ENCODE assay signal across 8 cellular contexts in genomic region chr1:154937051-154937987, GRCh38. TPM values are rescaled to one million over a fixed set of nuclear protein-coding genes. Genes with fewer than 3 reads are reported as not detected.
DNase-seq lines count a peak whose midpoint lies in the region; ATAC-seq, FAIRE-seq and TF ChIP-seq lines count a peak whose summit lies in the region.

No MANE protein-coding gene starts in this region.

- FAIRE-seq in RCC 7860 (lab: Jason Lieb, UNC) = no peak

- H3K9me2 ChIP-seq in GM23248 (ENCODE audit: insufficient read depth) = no peaks in the 10 kb centered on the region
- no peaks in the 10 kb centered on the region for H3K9me2 ChIP-seq in neural cell (ENCODE audit: insufficient read depth, low read length)

- ATAC-seq in activated T-helper 17 cell treated with anti-CD3 and anti-CD28 coated beads, Interleukin-2, amount 50 U/mL, for 72 hours (replicated peaks) = peak; percentile 75

- H3K4me2 ChIP-seq in GM23248 (ENCODE audit: unreplicated experiment) = peak overlapping the region; percentile 95
- peak overlapping the region; percentile 83 for H3K4me2 ChIP-seq in neural cell (ENCODE audit: low read length)

- H3K27me3 ChIP-seq in GM23248 (replicated peaks; ENCODE audit: insufficient read depth) (no peaks in the 10 kb centered on the region), neural cell (ENCODE audit: insufficient read depth, low read depth, low read length) (no peaks in the 10 kb centered on the region), stomach (no peaks in the 10 kb centered on the region)

- DNase-seq in EL (peak; percentile 94), GM23248 (peak; percentile 97), Kasumi-1 (lab: John Stamatoyannopoulos, UW) (peak; percentile 92 to 93), RCC 7860 (ENCODE audit: low spot score) (peak; percentile 79), fibroblast of the conjunctiva (ENCODE audit: low read depth) (peak; percentile 91), stomach (peak; percentile 91)

- WGBS in GM23248 (ENCODE audit: low coverage in 1 of 2, low lambda C conversion rate in 2 of 2, missing lambda C conversion rate in 2 of 2), 2 experiments = 2 to 3% methylated on average over 38 of the region's 38 CpGs
- 0 to 1% (median 0%) methylated on average over 36 to 38 of the region's 38 CpGs for WGBS in stomach, 5 donors

- no peak for TF ChIP-seq POLR2A in stomach (IDR thresholded peaks at IDR 0.05)

- H3K9me3 ChIP-seq in GM23248 (ENCODE audit: low read depth) (no peaks in the 10 kb centered on the region), neural cell (ENCODE audit: low read length) (no peaks in the 10 kb centered on the region), stomach (no peaks in the 10 kb centered on the region)

- H3K27ac ChIP-seq in GM23248 (peak overlapping the region; percentile 95), neural cell (ENCODE audit: low read length) (peak overlapping the region; percentile 98), stomach (peak overlapping the region; percentile 94 to 99 (median 98))

- peak; percentile 50 for TF ChIP-seq RAD21 in neural cell (conservative IDR thresholded peaks at IDR 0.05)

- H4K20me1 ChIP-seq in GM23248 (ENCODE audit: insufficient read depth) = no peaks in the 10 kb centered on the region
- no peaks in the 10 kb centered on the region for H4K20me1 ChIP-seq in neural cell (ENCODE audit: insufficient read depth)

- peak overlapping the region; percentile 96 for H3K4me3 Mint-ChIP-seq in activated T-helper 17 cell treated with anti-CD3 and anti-CD28 coated beads, Interleukin-2, amount 50 U/mL, for 72 hours

- H3K36me3 Mint-ChIP-seq in activated T-helper 17 cell treated with anti-CD3 and anti-CD28 coated beads, Interleukin-2, amount 50 U/mL, for 72 hours (ENCODE audit: low read depth) = peaks cover 19% of the 10 kb centered on the region

- no peaks in the 10 kb centered on the region for H3K9me3 Mint-ChIP-seq in activated T-helper 17 cell treated with anti-CD3 and anti-CD28 coated beads, Interleukin-2, amount 50 U/mL, for 72 hours

- H3K4me1 Mint-ChIP-seq in activated T-helper 17 cell treated with anti-CD3 and anti-CD28 coated beads, Interleukin-2, amount 50 U/mL, for 72 hours = peaks cover 32% of the 10 kb centered on the region

- H3K27me3 Mint-ChIP-seq in activated T-helper 17 cell treated with anti-CD3 and anti-CD28 coated beads, Interleukin-2, amount 50 U/mL, for 72 hours = no peaks in the 10 kb centered on the region

- H3K4me1 ChIP-seq in GM23248 (ENCODE audit: insufficient read depth) (peaks cover 14% of the 10 kb centered on the region), stomach (peaks cover 32 to 66% (median 43%) of the 10 kb centered on the region in 4 donors)

- H3F3A ChIP-seq in GM23248 (ENCODE audit: insufficient read depth) (peaks cover 16% of the 10 kb centered on the region), neural cell (ENCODE audit: insufficient read depth, low read length, poor library complexity, severe bottlenecking) (no peaks in the 10 kb centered on the region)

- intact Hi-C loops in stomach (cut with DNase I; ENCODE audit: low total_unique reads) = no loop called here

- in situ Hi-C loops in GM23248 (cut with MboI) = no loop called here

- TF ChIP-seq CTCF in neural cell (IDR thresholded peaks at IDR 0.05; ENCODE audit: poor library complexity, severe bottlenecking) (peak; percentile 62), stomach (IDR thresholded peaks at IDR 0.05) (peak in 2 of 7 experiments; percentile 18 to 32)

- peak overlapping the region; percentile 95 for H3K27ac Mint-ChIP-seq in activated T-helper 17 cell treated with anti-CD3 and anti-CD28 coated beads, Interleukin-2, amount 50 U/mL, for 72 hours

- H2AFZ ChIP-seq in GM23248 = peak overlapping the region; percentile 89
- H2AFZ ChIP-seq in neural cell (ENCODE audit: low read depth, low read length) = peak overlapping the region; percentile 94

- H3K9ac ChIP-seq in GM23248 (peak overlapping the region; percentile 95), neural cell (ENCODE audit: low read length) (peak overlapping the region; percentile 94)

- peaks cover 10% of the 10 kb centered on the region; the same call in 1 of the 2 replicates for H3K79me2 ChIP-seq in GM23248 (ENCODE audit: insufficient read depth)
- peaks cover 6% of the 10 kb centered on the region for H3K79me2 ChIP-seq in neural cell (replicated peaks; ENCODE audit: insufficient read depth, low read length)

- TF ChIP-seq EP300 in neural cell (conservative IDR thresholded peaks at IDR 0.05; ENCODE audit: poor library complexity, severe bottlenecking) (peak; percentile 90), stomach (IDR thresholded peaks at IDR 0.05) (no peak)

- H3K4me3 ChIP-seq in GM23248 (peak overlapping the region; percentile 79), neural cell (ENCODE audit: low read length) (peak overlapping the region; percentile 80), stomach (peak overlapping the region; percentile 60 to 73 (median 62))

- H3K36me3 ChIP-seq in GM23248 (ENCODE audit: low read depth) = no peaks in the 10 kb centered on the region
- H3K36me3 ChIP-seq in neural cell (ENCODE audit: insufficient read depth, low read length) = no peaks in the 10 kb centered on the region
- H3K36me3 ChIP-seq in stomach = no peaks in the 10 kb centered on the region

TF ChIP-seq in neural cell, 6 proteins besides CTCF, POLR2A, EP300 and RAD21 (continues in another document):
- TF ChIP-seq TAF1 (IDR thresholded peaks at IDR 0.05; ENCODE audit: low read depth) = peak; percentile 41
- TF ChIP-seq, protein P1, sequence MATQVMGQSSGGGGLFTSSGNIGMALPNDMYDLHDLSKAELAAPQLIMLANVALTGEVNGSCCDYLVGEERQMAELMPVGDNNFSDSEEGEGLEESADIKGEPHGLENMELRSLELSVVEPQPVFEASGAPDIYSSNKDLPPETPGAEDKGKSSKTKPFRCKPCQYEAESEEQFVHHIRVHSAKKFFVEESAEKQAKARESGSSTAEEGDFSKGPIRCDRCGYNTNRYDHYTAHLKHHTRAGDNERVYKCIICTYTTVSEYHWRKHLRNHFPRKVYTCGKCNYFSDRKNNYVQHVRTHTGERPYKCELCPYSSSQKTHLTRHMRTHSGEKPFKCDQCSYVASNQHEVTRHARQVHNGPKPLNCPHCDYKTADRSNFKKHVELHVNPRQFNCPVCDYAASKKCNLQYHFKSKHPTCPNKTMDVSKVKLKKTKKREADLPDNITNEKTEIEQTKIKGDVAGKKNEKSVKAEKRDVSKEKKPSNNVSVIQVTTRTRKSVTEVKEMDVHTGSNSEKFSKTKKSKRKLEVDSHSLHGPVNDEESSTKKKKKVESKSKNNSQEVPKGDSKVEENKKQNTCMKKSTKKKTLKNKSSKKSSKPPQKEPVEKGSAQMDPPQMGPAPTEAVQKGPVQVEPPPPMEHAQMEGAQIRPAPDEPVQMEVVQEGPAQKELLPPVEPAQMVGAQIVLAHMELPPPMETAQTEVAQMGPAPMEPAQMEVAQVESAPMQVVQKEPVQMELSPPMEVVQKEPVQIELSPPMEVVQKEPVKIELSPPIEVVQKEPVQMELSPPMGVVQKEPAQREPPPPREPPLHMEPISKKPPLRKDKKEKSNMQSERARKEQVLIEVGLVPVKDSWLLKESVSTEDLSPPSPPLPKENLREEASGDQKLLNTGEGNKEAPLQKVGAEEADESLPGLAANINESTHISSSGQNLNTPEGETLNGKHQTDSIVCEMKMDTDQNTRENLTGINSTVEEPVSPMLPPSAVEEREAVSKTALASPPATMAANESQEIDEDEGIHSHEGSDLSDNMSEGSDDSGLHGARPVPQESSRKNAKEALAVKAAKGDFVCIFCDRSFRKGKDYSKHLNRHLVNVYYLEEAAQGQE (IDR thresholded peaks at IDR 0.05; ENCODE audit: borderline replicate concordance) = peak; percentile 86
- TF ChIP-seq EZH2 (IDR thresholded peaks at IDR 0.05; ENCODE audit: borderline replicate concordance, insufficient read depth, low read length, poor library complexity, severe bottlenecking) = no peak
- TF ChIP-seq SMC3 (conservative IDR thresholded peaks at IDR 0.05; ENCODE audit: poor library complexity) = peak; percentile 64

RNA-seq across cellular contexts. Expression of gene PMVK, which starts 0.8 kb away (rescaled TPM):
- 2.1 and 6.4 TPM in 2 replicates for total RNA-seq in GM23248 (2014; rRNA removed; shearing (Covaris generic))
- 36.6 and 40.2 TPM in 2 replicates for polyA plus RNA-seq in GM23248 (2016; fragmentation: Nextera tagmentation; extraction: Ambion mirVana)
- total RNA-seq in activated T-helper 17 cell treated with anti-CD3 and anti-CD28 coated beads, Interleukin-2, amount 50 U/mL, for 72 hours = 10 to 100 TPM; 38.6 to 66.9 TPM
- 16.1 and 21.1 TPM in 2 replicates for polyA plus RNA-seq in neural cell
- polyA minus RNA-seq in neural cell = 11.4 and 12.3 TPM in 2 replicates
- total RNA-seq in stomach = 10 to 100 TPM; 10.1 to 47.3 (median 36.8) TPM
- polyA plus RNA-seq in stomach = 10 to 100 TPM; 37.4 to 57.1 (median 45.2) TPM

RNA-seq across cellular contexts. Expression of gene PBXIP1, which starts 18.6 kb away (rescaled TPM):
- total RNA-seq in GM23248 (2014; rRNA removed; shearing (Covaris generic)) = 70.4 and 72.2 TPM in 2 replicates
- polyA plus RNA-seq in GM23248 (2016; fragmentation: Nextera tagmentation; extraction: Ambion mirVana) (25.9 and 26.4 TPM in 2 replicates), neural cell (5.4 and 6.5 TPM in 2 replicates), stomach (10 to 100 TPM; 19.7 to 59.0 (median 33.4) TPM)
- 100 to 1,000 TPM in 1 of 2 donors, 10 to 100 TPM in 1; 61.9 to 118 TPM for total RNA-seq in activated T-helper 17 cell treated with anti-CD3 and anti-CD28 coated beads, Interleukin-2, amount 50 U/mL, for 72 hours
- 3.5 and 4.1 TPM in 2 replicates for polyA minus RNA-seq in neural cell
- total RNA-seq in stomach = 100 to 1,000 TPM in 1 of 5 donors, 10 to 100 TPM in 4; 66.5 to 123 (median 81.1) TPM

RNA-seq across cellular contexts. Expression of gene PYGO2, which starts 24.3 kb away (rescaled TPM):
- 13.2 and 14.9 TPM in 2 replicates for total RNA-seq in GM23248 (2014; rRNA removed; shearing (Covaris generic))
- 14.7 and 15.4 TPM in 2 replicates for polyA plus RNA-seq in GM23248 (2016; fragmentation: Nextera tagmentation; extraction: Ambion mirVana)
- 10 to 100 TPM; 35.6 to 39.2 TPM for total RNA-seq in activated T-helper 17 cell treated with anti-CD3 and anti-CD28 coated beads, Interleukin-2, amount 50 U/mL, for 72 hours
- polyA plus RNA-seq in neural cell = 13.4 and 16.6 TPM in 2 replicates
- polyA minus RNA-seq in neural cell = 16.6 and 17.4 TPM in 2 replicates
- total RNA-seq in stomach = 10 to 100 TPM in 4 of 5 donors, 1 to 10 TPM in 1; 8.1 to 75.3 (median 36.2) TPM
- polyA plus RNA-seq in stomach = 10 to 100 TPM; 12.2 to 19.8 (median 16.1) TPM

RNA-seq across cellular contexts. Expression of gene SHC1, which starts 33.2 kb away (rescaled TPM):
- total RNA-seq in GM23248 (2014; rRNA removed; shearing (Covaris generic)) = 295 and 319 TPM in 2 replicates
- polyA plus RNA-seq in GM23248 (2016; fragmentation: Nextera tagmentation; extraction: Ambion mirVana) (275 and 278 TPM in 2 replicates), neural cell (4.7 and 9.5 TPM in 2 replicates), stomach (10 to 100 TPM; 43.7 to 58.8 (median 56.1) TPM)
- 10 to 100 TPM; 60.9 to 62.0 TPM for total RNA-seq in activated T-helper 17 cell treated with anti-CD3 and anti-CD28 coated beads, Interleukin-2, amount 50 U/mL, for 72 hours
- 3.2 and 5.8 TPM in 2 replicates for polyA minus RNA-seq in neural cell
- 10 to 100 TPM; 23.2 to 81.1 (median 59.6) TPM for total RNA-seq in stomach

RNA-seq across cellular contexts. Expression of gene CKS1B, which starts 37.2 kb away (rescaled TPM):
- total RNA-seq in GM23248 (2014; rRNA removed; shearing (Covaris generic)) = 45.6 and 50.3 TPM in 2 replicates
- 113 and 119 TPM in 2 replicates for polyA plus RNA-seq in GM23248 (2016; fragmentation: Nextera tagmentation; extraction: Ambion mirVana)
- total RNA-seq in activated T-helper 17 cell treated with anti-CD3 and anti-CD28 coated beads, Interleukin-2, amount 50 U/mL, for 72 hours = 100 to 1,000 TPM; 162 to 188 TPM
- polyA plus RNA-seq in neural cell = 22.4 and 29.0 TPM in 2 replicates
- polyA minus RNA-seq in neural cell = 8.8 and 11.6 TPM in 2 replicates
- 10 to 100 TPM in 2 of 5 donors, 1 to 10 TPM in 3; 4.7 to 36.1 (median 5.2) TPM for total RNA-seq in stomach
- polyA plus RNA-seq in stomach = 10 to 100 TPM; 40.9 to 73.3 (median 63.9) TPM

Comparison
In these comparisons a context has a peak if more than half of its experiments do, and no peak if none do; other contexts are left out.
1. Peak in every context shown above with its lines: DNase-seq, ATAC-seq, H3K4me3 ChIP-seq and H3K27ac ChIP-seq.